ENCODE assay signal across 8 cellular contexts in the genomic region with DNA sequence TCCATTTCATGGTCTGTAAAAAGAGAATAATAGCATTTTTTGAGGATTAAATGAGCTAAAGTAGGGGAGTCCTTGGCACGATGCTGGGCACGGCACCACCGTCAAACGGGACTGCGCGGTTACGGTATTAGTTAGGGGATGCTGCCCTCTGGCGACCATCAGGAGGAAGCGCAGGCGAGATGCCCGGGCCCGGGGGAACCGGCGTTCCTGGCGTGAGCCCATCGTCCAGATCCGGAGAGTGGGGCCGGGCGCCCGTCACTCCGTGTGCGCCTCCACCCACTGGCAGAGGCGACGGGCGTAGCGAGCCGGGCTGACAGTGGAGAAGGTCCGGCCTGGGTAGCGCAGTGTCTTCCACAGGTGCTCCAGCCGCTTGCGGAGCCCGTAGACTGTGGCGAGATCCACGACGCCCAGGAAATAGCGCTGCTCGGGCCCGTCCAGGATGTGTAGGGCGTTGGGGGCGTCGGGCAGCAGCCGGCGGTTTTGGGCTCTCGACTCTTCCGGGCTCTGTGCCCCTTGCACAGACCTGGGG. TPM values are rescaled to one million over a fixed set of nuclear protein-coding genes. Genes with fewer than 3 reads are reported as not detected.
DNase-seq lines count a peak whose midpoint lies in the region; ATAC-seq and TF ChIP-seq lines count a peak whose summit lies in the region.

No MANE protein-coding gene starts in this region.

- TF ChIP-seq CTCF in OCI-LY7 (conservative IDR thresholded peaks at IDR 0.05; ENCODE audit: low read length) (peak; percentile 86), fibroblast of villous mesenchyme (IDR thresholded peaks at IDR 0.05; ENCODE audit: insufficient read depth, low read depth, low read length) (peak; percentile 74)

- peak; percentile 83 for DNase-seq in AG08396 (ENCODE audit: low spot score)
- DNase-seq in GM19240 (ENCODE audit: insufficient read length, low spot score), result peak; percentile 75
- peak; percentile 71 for DNase-seq in OCI-LY7 (ENCODE audit: low spot score)
- peak; percentile 69 for DNase-seq in activated T-helper 2 cell treated with anti-CD3 and anti-CD28 coated beads, Interferon-gamma antibody, Interleukin-2, Interleukin-4, amounts not matched to agents 10 μg/mL and 5 μg/mL and 100 μg/mL, durations not matched to agents 14 hours and 24 hours and 36 hours (ENCODE audit: low spot score)
- peak; percentile 50 for DNase-seq in fibroblast of villous mesenchyme (ENCODE audit: low read depth)
- peak; percentile 43 to 76 for DNase-seq in trophoblast cell
- peak; percentile 82 for DNase-seq in ureter (ENCODE audit: low spot score)

- H3K4me1 ChIP-seq in OCI-LY7 (ENCODE audit: insufficient read depth, low read length, poor library complexity, severe bottlenecking) (peaks cover 34% of the 10 kb centered on the region), trophoblast cell (ENCODE audit: control insufficient read depth in 1 of 2, insufficient read depth in 2 of 2, low read length in 2 of 2) (peaks cover 9 to 11% of the 10 kb centered on the region in 2 experiments)

- no peak overlapping the region for H3K23ac ChIP-seq in trophoblast cell (ENCODE audit: low read length)

- H3K4me1 Mint-ChIP-seq in activated T-helper 2 cell treated with anti-CD3 and anti-CD28 coated beads, Interferon-gamma antibody, Interleukin-2, Interleukin-4, amounts not matched to agents 10 μg/mL and 5 μg/mL and 100 μg/mL, durations not matched to agents 14 hours and 24 hours and 36 hours (ENCODE audit: low read depth), result peaks cover 29% of the 10 kb centered on the region

- H3K9ac ChIP-seq in trophoblast cell (ENCODE audit: low read length), result no peak overlapping the region

- H3K9me3 Mint-ChIP-seq in activated T-helper 2 cell treated with anti-CD3 and anti-CD28 coated beads, Interferon-gamma antibody, Interleukin-2, Interleukin-4, amounts not matched to agents 10 μg/mL and 5 μg/mL and 100 μg/mL, durations not matched to agents 14 hours and 24 hours and 36 hours, result no peaks in the 10 kb centered on the region

- no peak overlapping the region for H3K14ac ChIP-seq in trophoblast cell (ENCODE audit: low read length)

- no peak overlapping the region for H4K91ac ChIP-seq in trophoblast cell (ENCODE audit: low read depth, low read length)

- H2BK12ac ChIP-seq in trophoblast cell (ENCODE audit: low read length), result no peak overlapping the region

- H2BK120ac ChIP-seq in trophoblast cell (ENCODE audit: insufficient read depth, low read length, poor library complexity), result no peak overlapping the region

- H2AFZ ChIP-seq in OCI-LY7 (ENCODE audit: low read length) (no peak overlapping the region), trophoblast cell (ENCODE audit: insufficient read depth, low read length, poor library complexity) (no peak overlapping the region)

- intact Hi-C loops in OCI-LY7 (cut with micrococcal nuclease; ENCODE audit: unreplicated experiment), result loop anchor here (2.0 to 10.0 kb wide), 2 partner anchors 187 to 417 kb away; partner anchors contain the start of gene TOR2A
- intact Hi-C loops in activated T-helper 2 cell treated with anti-CD3 and anti-CD28 coated beads, Interferon-gamma antibody, Interleukin-2, Interleukin-4, amounts not matched to agents 10 μg/mL and 5 μg/mL and 100 μg/mL, durations not matched to agents 14 hours and 24 hours and 36 hours (cut with micrococcal nuclease), result loop anchor here (1.0 to 2.0 kb wide), 2 partner anchors 119 to 186 kb away; partner anchors contain the start of genes FPGS and TOR2A

- no peak overlapping the region for H3K27ac ChIP-seq in OCI-LY7 (ENCODE audit: low read depth, low read length, poor library complexity, severe bottlenecking)
- no peak overlapping the region for H3K27ac ChIP-seq in trophoblast cell (ENCODE audit: low read depth, low read length)

- H4K8ac ChIP-seq in trophoblast cell (ENCODE audit: low read depth, low read length), result no peak overlapping the region

- H2BK5ac ChIP-seq in trophoblast cell (ENCODE audit: low read depth, low read length, poor library complexity), result no peak overlapping the region

- no peak overlapping the region for H3K18ac ChIP-seq in trophoblast cell (ENCODE audit: low read length)

- H3K36me3 ChIP-seq in OCI-LY7 (ENCODE audit: insufficient read depth, low read length), result 0 out of 2 replicates have a peak, but pooled peaks cover under 1% of the 10 kb centered on the region
- H3K36me3 ChIP-seq in trophoblast cell (ENCODE audit: control insufficient read depth in 1 of 2, insufficient read depth in 2 of 2, low read length in 2 of 2), result no peaks in the 10 kb centered on the region

- no peak overlapping the region for H3K27ac Mint-ChIP-seq in activated T-helper 2 cell treated with anti-CD3 and anti-CD28 coated beads, Interferon-gamma antibody, Interleukin-2, Interleukin-4, amounts not matched to agents 10 μg/mL and 5 μg/mL and 100 μg/mL, durations not matched to agents 14 hours and 24 hours and 36 hours

- CTCF ChIA-PET in OCI-LY7 (lab: Charles Lee; ENCODE audit: unreplicated experiment), result interaction anchor here (0.5 to 1.4 kb wide), 4 partner anchors 11 to 129 kb away, joined by 3 to 4 read pairs (median 4); no protein-coding TSS in a partner anchor

- H3K4me3 Mint-ChIP-seq in activated T-helper 2 cell treated with anti-CD3 and anti-CD28 coated beads, Interferon-gamma antibody, Interleukin-2, Interleukin-4, amounts not matched to agents 10 μg/mL and 5 μg/mL and 100 μg/mL, durations not matched to agents 14 hours and 24 hours and 36 hours (ENCODE audit: low read depth), result peak overlapping the region; percentile 34

- no TSS peak for BruUV-seq in OCI-LY7 (replicated peaks; lab: Mats Ljungman, UMichigan)

- H3K4ac ChIP-seq in trophoblast cell (ENCODE audit: low read depth, low read length), result no peak overlapping the region

- ATAC-seq in HG03025 (IDR thresholded peaks at IDR 0.05; ENCODE audit: low FRiP score, unreplicated experiment), result no peak

- H3K27me3 ChIP-seq in trophoblast cell (ENCODE audit: insufficient read depth, low read length), result peaks cover 1% of the 10 kb centered on the region

- H3K79me2 ChIP-seq in OCI-LY7 (ENCODE audit: insufficient read depth, low read depth, low read length), result peaks cover under 1% of the 10 kb centered on the region; the same call in 1 of the 2 replicates
- no peaks in the 10 kb centered on the region for H3K79me2 ChIP-seq in trophoblast cell (ENCODE audit: control insufficient read depth, insufficient read depth, low read length, poor library complexity)

- no peaks in the 10 kb centered on the region for H3K36me3 Mint-ChIP-seq in activated T-helper 2 cell treated with anti-CD3 and anti-CD28 coated beads, Interferon-gamma antibody, Interleukin-2, Interleukin-4, amounts not matched to agents 10 μg/mL and 5 μg/mL and 100 μg/mL, durations not matched to agents 14 hours and 24 hours and 36 hours (ENCODE audit: low read depth)

- H3K79me1 ChIP-seq in trophoblast cell (ENCODE audit: low read length), result peaks cover 3% of the 10 kb centered on the region

- peaks cover 16% of the 10 kb centered on the region for H3K27me3 Mint-ChIP-seq in activated T-helper 2 cell treated with anti-CD3 and anti-CD28 coated beads, Interferon-gamma antibody, Interleukin-2, Interleukin-4, amounts not matched to agents 10 μg/mL and 5 μg/mL and 100 μg/mL, durations not matched to agents 14 hours and 24 hours and 36 hours (ENCODE audit: low read depth)

- H4K20me1 ChIP-seq in OCI-LY7 (ENCODE audit: insufficient read depth, low read length), result no peaks in the 10 kb centered on the region

- H3K4me3 ChIP-seq in OCI-LY7 (ENCODE audit: low read depth, low read length, poor library complexity, severe bottlenecking) (no peak overlapping the region), fibroblast of villous mesenchyme (ENCODE audit: low read depth, low read length) (peak overlapping the region; percentile 32), trophoblast cell (ENCODE audit: low read depth, low read length) (no peak overlapping the region)

- POLR2A ChIA-PET in OCI-LY7 (lab: Charles Lee), result interaction anchor here (0.6 to 1.0 kb wide), 3 partner anchors 59 to 341 kb away, joined by 3 read pairs; partner anchors contain the start of genes EEIG1 and TOR2A

- H4K12ac ChIP-seq in trophoblast cell (ENCODE audit: low read depth, low read length), result no peak overlapping the region

- H3K9me3 ChIP-seq in OCI-LY7 (ENCODE audit: low read length) (no peaks in the 10 kb centered on the region), trophoblast cell (ENCODE audit: insufficient read depth, low read depth, low read length) (peaks cover 2% of the 10 kb centered on the region)

- H2AK5ac ChIP-seq in trophoblast cell (ENCODE audit: low read length), result no peak overlapping the region

- H3K9me2 ChIP-seq in OCI-LY7 (ENCODE audit: insufficient read depth, low read length), result no peaks in the 10 kb centered on the region

- H3K4me2 ChIP-seq in OCI-LY7 (ENCODE audit: low read length), result peak overlapping the region; percentile 43
- H3K4me2 ChIP-seq in trophoblast cell (ENCODE audit: low read length), result no peak overlapping the region

- no CpG with 5 or more reads among the region's 45 CpGs for WGBS in trophoblast cell (ENCODE audit: extremely low coverage, insufficient coverage, insufficient read length)

RNA-seq across cellular contexts. Expression of gene ST6GALNAC4, which starts 4.8 kb away (rescaled TPM):
- total RNA-seq in OCI-LY7 (2014; rRNA removed; shearing (Covaris generic)), result 112 and 180 TPM in 2 replicates
- total RNA-seq in OCI-LY7 (2022) (118 and 125 TPM in 2 replicates), fibroblast of villous mesenchyme (30.0 and 34.1 TPM in 2 replicates), ureter (25.8 TPM)
- 25.6 and 28.7 TPM in 2 replicates for total RNA-seq in activated T-helper 2 cell treated with anti-CD3 and anti-CD28 coated beads, Interferon-gamma antibody, Interleukin-2, Interleukin-4, amounts not matched to agents 10 μg/mL and 5 μg/mL and 100 μg/mL, durations not matched to agents 14 hours and 24 hours and 36 hours
- 5.3 and 5.4 TPM in 2 replicates for polyA plus RNA-seq in trophoblast cell (2013)

RNA-seq across cellular contexts. Expression of gene PIP5KL1, which starts 8.9 kb away (rescaled TPM):
- 0.59 and 0.95 TPM in 2 replicates for total RNA-seq in OCI-LY7 (2014; rRNA removed; shearing (Covaris generic))
- total RNA-seq in OCI-LY7 (2022), result 4.4 and 4.6 TPM in 2 replicates
- total RNA-seq in activated T-helper 2 cell treated with anti-CD3 and anti-CD28 coated beads, Interferon-gamma antibody, Interleukin-2, Interleukin-4, amounts not matched to agents 10 μg/mL and 5 μg/mL and 100 μg/mL, durations not matched to agents 14 hours and 24 hours and 36 hours, result 1.4 and 3.4 TPM in 2 replicates
- 2.6 and 3.5 TPM in 2 replicates for total RNA-seq in fibroblast of villous mesenchyme
- polyA plus RNA-seq in trophoblast cell (2013), result 2.9 and 3.3 TPM in 2 replicates
- 3.3 TPM for total RNA-seq in ureter

RNA-seq across cellular contexts. Expression of gene DPM2, which starts 16.0 kb away (rescaled TPM):
- 31.6 and 49.7 TPM in 2 replicates for total RNA-seq in OCI-LY7 (2014; rRNA removed; shearing (Covaris generic))
- total RNA-seq in OCI-LY7 (2022), result 47.7 and 50.7 TPM in 2 replicates
- total RNA-seq in activated T-helper 2 cell treated with anti-CD3 and anti-CD28 coated beads, Interferon-gamma antibody, Interleukin-2, Interleukin-4, amounts not matched to agents 10 μg/mL and 5 μg/mL and 100 μg/mL, durations not matched to agents 14 hours and 24 hours and 36 hours, result 55.7 and 57.4 TPM in 2 replicates
- 11.2 and 11.9 TPM in 2 replicates for total RNA-seq in fibroblast of villous mesenchyme
- polyA plus RNA-seq in trophoblast cell (2013), result 27.7 and 31.0 TPM in 2 replicates
- total RNA-seq in ureter, result 41.1 TPM

RNA-seq across cellular contexts. Expression of gene ST6GALNAC6, which starts 22.3 kb away (rescaled TPM):
- 38.8 and 43.7 TPM in 2 replicates for total RNA-seq in OCI-LY7 (2014; rRNA removed; shearing (Covaris generic))
- total RNA-seq in OCI-LY7 (2022) (51.3 and 52.7 TPM in 2 replicates), fibroblast of villous mesenchyme (39.9 and 44.0 TPM in 2 replicates), ureter (48.9 TPM)
- total RNA-seq in activated T-helper 2 cell treated with anti-CD3 and anti-CD28 coated beads, Interferon-gamma antibody, Interleukin-2, Interleukin-4, amounts not matched to agents 10 μg/mL and 5 μg/mL and 100 μg/mL, durations not matched to agents 14 hours and 24 hours and 36 hours, result 60.3 and 60.7 TPM in 2 replicates
- 9.1 and 10.5 TPM in 2 replicates for polyA plus RNA-seq in trophoblast cell (2013)

RNA-seq across cellular contexts. Expression of gene AK1, which starts 44.2 kb away (rescaled TPM):
- total RNA-seq in OCI-LY7 (2014; rRNA removed; shearing (Covaris generic)), result 10.7 and 19.5 TPM in 2 replicates
- 21.6 and 22.6 TPM in 2 replicates for total RNA-seq in OCI-LY7 (2022)
- total RNA-seq in activated T-helper 2 cell treated with anti-CD3 and anti-CD28 coated beads, Interferon-gamma antibody, Interleukin-2, Interleukin-4, amounts not matched to agents 10 μg/mL and 5 μg/mL and 100 μg/mL, durations not matched to agents 14 hours and 24 hours and 36 hours, result 19.6 and 21.0 TPM in 2 replicates
- total RNA-seq in fibroblast of villous mesenchyme, result 37.1 and 43.8 TPM in 2 replicates
- 33.2 and 34.2 TPM in 2 replicates for polyA plus RNA-seq in trophoblast cell (2013)
- 48.6 TPM for total RNA-seq in ureter
